In the genomic region with DNA sequence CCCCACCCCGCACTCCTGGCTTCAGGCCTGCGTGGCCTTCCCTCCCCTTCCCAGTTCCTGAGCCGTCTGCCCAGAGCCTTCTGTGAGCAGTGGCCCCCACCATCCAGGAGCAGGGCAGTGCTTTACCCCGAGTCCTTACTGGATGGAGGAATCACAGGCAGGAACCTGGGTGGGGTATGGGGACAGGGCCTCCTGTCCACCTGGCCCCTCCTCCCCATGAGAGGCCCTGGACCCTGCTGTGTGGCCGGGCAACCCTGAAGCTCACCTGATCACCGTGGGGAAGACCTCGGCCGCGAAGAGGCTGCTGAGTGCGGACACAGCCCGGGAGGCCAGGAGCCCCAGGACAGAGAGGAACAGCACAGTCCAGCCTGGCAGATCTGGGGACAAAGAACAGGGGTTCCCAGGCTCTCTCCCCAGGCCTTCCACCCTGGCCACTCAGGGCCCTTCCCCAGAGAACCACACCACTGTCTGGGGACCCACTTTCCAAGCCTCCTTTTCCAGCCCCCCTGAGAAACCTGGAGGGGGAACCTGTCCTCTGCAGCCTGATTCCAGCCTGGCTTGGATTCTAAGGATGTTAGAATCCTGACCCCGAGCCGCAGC, we compare ENCODE assay signal across 1 cellular context.
TF ChIP-seq lines count a peak whose summit lies in the region.

No MANE protein-coding gene starts in this region.

TF ChIP-seq in HepG2, 621 proteins besides CTCF, POLR2A, EP300 and RAD21 (continues in another document):
- TF ChIP-seq TCF7L2 (IDR thresholded peaks at IDR 0.05; ENCODE audit: low read depth, low read length) (no peak), ZNF484 (CRISPR knock-in tag; IDR thresholded peaks at IDR 0.05; ENCODE audit: borderline replicate concordance, low read depth) (peak; percentile 19; the same call in 1 of the 2 replicates), ZNF891 (CRISPR knock-in tag; IDR thresholded peaks at IDR 0.05) (no peak), ZNF629 (CRISPR knock-in tag; conservative IDR thresholded peaks at IDR 0.05) (no peak), ZBTB1 (CRISPR knock-in tag; IDR thresholded peaks at IDR 0.05; ENCODE audit: borderline replicate concordance) (no peak), FOXO1 (CRISPR knock-in tag; IDR thresholded peaks at IDR 0.05) (no peak), ZMAT3 (CRISPR knock-in tag; conservative IDR thresholded peaks at IDR 0.05) (no peak), HNF4G (IDR thresholded peaks at IDR 0.05; ENCODE audit: borderline replicate concordance, low read depth, low read length) (no peak), HNF4G (CRISPR knock-in tag; IDR thresholded peaks at IDR 0.05; ENCODE audit: borderline replicate concordance, low read depth) (0 out of 2 replicates have a peak, but pooled peaks have one; percentile 16), SRF (IDR thresholded peaks at IDR 0.05; ENCODE audit: low read depth, low read length) (no peak), RFX5 (IDR thresholded peaks at IDR 0.05; ENCODE audit: low read depth, low read length) (no peak), ZNF558 (CRISPR knock-in tag; IDR thresholded peaks at IDR 0.05; ENCODE audit: borderline replicate concordance) (no peak), FOSL2 (CRISPR knock-in tag; IDR thresholded peaks at IDR 0.05) (no peak), ZNF547 (CRISPR knock-in tag; IDR thresholded peaks at IDR 0.05) (no peak), ZBTB38 (CRISPR knock-in tag; IDR thresholded peaks at IDR 0.05) (peak; percentile 70; the same call in 1 of the 2 replicates), ZNF12 (CRISPR knock-in tag; IDR thresholded peaks at IDR 0.05) (no peak), ZNF878 (CRISPR knock-in tag; IDR thresholded peaks at IDR 0.05) (no peak), TBL1XR1 (IDR thresholded peaks at IDR 0.05; ENCODE audit: borderline replicate concordance, low read length, partially characterized antibody) (no peak), ZNF782 (CRISPR knock-in tag; IDR thresholded peaks at IDR 0.05; ENCODE audit: borderline replicate concordance) (peak; percentile 7; the same call in 1 of the 2 replicates), ARNT (IDR thresholded peaks at IDR 0.05) (no peak)
- TF ChIP-seq, protein P1, sequence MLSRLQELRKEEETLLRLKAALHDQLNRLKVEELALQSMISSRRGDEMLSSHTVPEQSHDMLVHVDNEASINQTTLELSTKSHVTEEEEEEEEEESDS (CRISPR knock-in tag; IDR thresholded peaks at IDR 0.05; ENCODE audit: borderline replicate concordance): no peak
- TF ChIP-seq, protein P2, sequence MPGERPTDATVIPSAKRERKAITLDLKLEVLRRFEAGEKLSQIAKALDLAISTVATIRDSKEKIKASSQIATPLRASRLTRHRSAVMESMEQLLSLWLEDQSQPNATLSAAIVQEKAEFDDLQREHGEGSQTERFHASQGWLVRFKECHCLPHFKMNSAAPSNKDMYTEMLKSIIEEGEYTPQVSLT (CRISPR knock-in tag; IDR thresholded peaks at IDR 0.05; ENCODE audit: borderline replicate concordance, low read depth): no peak
- TF ChIP-seq, protein P3, sequence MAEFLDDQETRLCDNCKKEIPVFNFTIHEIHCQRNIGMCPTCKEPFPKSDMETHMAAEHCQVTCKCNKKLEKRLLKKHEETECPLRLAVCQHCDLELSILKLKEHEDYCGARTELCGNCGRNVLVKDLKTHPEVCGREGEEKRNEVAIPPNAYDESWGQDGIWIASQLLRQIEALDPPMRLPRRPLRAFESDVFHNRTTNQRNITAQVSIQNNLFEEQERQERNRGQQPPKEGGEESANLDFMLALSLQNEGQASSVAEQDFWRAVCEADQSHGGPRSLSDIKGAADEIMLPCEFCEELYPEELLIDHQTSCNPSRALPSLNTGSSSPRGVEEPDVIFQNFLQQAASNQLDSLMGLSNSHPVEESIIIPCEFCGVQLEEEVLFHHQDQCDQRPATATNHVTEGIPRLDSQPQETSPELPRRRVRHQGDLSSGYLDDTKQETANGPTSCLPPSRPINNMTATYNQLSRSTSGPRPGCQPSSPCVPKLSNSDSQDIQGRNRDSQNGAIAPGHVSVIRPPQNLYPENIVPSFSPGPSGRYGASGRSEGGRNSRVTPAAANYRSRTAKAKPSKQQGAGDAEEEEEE (CRISPR knock-in tag; IDR thresholded peaks at IDR 0.05; ENCODE audit: borderline replicate concordance): no peak
- TF ChIP-seq, protein P4, sequence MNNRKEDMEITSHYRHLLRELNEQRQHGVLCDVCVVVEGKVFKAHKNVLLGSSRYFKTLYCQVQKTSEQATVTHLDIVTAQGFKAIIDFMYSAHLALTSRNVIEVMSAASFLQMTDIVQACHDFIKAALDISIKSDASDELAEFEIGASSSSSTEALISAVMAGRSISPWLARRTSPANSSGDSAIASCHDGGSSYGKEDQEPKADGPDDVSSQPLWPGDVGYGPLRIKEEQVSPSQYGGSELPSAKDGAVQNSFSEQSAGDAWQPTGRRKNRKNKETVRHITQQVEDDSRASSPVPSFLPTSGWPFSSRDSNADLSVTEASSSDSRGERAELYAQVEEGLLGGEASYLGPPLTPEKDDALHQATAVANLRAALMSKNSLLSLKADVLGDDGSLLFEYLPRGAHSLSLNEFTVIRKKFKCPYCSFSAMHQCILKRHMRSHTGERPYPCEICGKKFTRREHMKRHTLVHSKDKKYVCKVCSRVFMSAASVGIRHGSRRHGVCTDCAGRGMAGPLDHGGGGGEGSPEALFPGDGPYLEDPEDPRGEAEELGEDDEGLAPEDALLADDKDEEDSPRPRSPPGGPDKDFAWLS (CRISPR knock-in tag; IDR thresholded peaks at IDR 0.05; ENCODE audit: borderline replicate concordance): no peak
- TF ChIP-seq, protein P5, sequence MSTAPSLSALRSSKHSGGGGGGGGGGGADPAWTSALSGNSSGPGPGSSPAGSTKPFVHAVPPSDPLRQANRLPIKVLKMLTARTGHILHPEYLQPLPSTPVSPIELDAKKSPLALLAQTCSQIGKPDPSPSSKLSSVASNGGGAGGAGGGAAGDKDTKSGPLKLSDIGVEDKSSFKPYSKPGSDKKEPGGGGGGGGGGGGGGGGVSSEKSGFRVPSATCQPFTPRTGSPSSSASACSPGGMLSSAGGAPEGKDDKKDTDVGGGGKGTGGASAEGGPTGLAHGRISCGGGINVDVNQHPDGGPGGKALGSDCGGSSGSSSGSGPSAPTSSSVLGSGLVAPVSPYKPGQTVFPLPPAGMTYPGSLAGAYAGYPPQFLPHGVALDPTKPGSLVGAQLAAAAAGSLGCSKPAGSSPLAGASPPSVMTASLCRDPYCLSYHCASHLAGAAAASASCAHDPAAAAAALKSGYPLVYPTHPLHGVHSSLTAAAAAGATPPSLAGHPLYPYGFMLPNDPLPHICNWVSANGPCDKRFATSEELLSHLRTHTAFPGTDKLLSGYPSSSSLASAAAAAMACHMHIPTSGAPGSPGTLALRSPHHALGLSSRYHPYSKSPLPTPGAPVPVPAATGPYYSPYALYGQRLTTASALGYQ (CRISPR knock-in tag; IDR thresholded peaks at IDR 0.05): no peak
- TF ChIP-seq, protein P6, sequence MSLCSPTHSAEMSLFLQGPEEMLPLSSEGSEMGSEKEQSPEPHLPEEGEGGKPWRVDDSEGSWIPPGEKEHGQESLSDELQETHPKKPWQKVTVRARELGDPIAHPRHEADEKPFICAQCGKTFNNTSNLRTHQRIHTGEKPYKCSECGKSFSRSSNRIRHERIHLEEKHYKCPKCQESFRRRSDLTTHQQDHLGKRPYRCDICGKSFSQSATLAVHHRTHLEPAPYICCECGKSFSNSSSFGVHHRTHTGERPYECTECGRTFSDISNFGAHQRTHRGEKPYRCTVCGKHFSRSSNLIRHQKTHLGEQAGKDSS (CRISPR knock-in tag; IDR thresholded peaks at IDR 0.05; ENCODE audit: borderline replicate concordance, low read depth): 0 out of 2 replicates have a peak, but pooled peaks have one; percentile 22
- TF ChIP-seq, protein P7, sequence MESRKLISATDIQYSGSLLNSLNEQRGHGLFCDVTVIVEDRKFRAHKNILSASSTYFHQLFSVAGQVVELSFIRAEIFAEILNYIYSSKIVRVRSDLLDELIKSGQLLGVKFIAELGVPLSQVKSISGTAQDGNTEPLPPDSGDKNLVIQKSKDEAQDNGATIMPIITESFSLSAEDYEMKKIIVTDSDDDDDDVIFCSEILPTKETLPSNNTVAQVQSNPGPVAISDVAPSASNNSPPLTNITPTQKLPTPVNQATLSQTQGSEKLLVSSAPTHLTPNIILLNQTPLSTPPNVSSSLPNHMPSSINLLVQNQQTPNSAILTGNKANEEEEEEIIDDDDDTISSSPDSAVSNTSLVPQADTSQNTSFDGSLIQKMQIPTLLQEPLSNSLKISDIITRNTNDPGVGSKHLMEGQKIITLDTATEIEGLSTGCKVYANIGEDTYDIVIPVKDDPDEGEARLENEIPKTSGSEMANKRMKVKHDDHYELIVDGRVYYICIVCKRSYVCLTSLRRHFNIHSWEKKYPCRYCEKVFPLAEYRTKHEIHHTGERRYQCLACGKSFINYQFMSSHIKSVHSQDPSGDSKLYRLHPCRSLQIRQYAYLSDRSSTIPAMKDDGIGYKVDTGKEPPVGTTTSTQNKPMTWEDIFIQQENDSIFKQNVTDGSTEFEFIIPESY (CRISPR knock-in tag; IDR thresholded peaks at IDR 0.05): peak; percentile 36; the same call in 1 of the 2 replicates
- TF ChIP-seq, protein P8, sequence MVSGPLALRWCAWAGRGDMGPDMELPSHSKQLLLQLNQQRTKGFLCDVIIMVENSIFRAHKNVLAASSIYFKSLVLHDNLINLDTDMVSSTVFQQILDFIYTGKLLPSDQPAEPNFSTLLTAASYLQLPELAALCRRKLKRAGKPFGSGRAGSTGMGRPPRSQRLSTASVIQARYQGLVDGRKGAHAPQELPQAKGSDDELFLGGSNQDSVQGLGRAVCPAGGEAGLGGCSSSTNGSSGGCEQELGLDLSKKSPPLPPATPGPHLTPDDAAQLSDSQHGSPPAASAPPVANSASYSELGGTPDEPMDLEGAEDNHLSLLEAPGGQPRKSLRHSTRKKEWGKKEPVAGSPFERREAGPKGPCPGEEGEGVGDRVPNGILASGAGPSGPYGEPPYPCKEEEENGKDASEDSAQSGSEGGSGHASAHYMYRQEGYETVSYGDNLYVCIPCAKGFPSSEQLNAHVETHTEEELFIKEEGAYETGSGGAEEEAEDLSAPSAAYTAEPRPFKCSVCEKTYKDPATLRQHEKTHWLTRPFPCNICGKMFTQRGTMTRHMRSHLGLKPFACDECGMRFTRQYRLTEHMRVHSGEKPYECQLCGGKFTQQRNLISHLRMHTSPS (CRISPR knock-in tag; IDR thresholded peaks at IDR 0.05; ENCODE audit: low read depth): no peak
- TF ChIP-seq, protein P9, sequence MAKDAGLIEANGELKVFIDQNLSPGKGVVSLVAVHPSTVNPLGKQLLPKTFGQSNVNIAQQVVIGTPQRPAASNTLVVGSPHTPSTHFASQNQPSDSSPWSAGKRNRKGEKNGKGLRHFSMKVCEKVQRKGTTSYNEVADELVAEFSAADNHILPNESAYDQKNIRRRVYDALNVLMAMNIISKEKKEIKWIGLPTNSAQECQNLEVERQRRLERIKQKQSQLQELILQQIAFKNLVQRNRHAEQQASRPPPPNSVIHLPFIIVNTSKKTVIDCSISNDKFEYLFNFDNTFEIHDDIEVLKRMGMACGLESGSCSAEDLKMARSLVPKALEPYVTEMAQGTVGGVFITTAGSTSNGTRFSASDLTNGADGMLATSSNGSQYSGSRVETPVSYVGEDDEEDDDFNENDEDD (CRISPR knock-in tag; IDR thresholded peaks at IDR 0.05; ENCODE audit: borderline replicate concordance): no peak
- TF ChIP-seq, protein P10, sequence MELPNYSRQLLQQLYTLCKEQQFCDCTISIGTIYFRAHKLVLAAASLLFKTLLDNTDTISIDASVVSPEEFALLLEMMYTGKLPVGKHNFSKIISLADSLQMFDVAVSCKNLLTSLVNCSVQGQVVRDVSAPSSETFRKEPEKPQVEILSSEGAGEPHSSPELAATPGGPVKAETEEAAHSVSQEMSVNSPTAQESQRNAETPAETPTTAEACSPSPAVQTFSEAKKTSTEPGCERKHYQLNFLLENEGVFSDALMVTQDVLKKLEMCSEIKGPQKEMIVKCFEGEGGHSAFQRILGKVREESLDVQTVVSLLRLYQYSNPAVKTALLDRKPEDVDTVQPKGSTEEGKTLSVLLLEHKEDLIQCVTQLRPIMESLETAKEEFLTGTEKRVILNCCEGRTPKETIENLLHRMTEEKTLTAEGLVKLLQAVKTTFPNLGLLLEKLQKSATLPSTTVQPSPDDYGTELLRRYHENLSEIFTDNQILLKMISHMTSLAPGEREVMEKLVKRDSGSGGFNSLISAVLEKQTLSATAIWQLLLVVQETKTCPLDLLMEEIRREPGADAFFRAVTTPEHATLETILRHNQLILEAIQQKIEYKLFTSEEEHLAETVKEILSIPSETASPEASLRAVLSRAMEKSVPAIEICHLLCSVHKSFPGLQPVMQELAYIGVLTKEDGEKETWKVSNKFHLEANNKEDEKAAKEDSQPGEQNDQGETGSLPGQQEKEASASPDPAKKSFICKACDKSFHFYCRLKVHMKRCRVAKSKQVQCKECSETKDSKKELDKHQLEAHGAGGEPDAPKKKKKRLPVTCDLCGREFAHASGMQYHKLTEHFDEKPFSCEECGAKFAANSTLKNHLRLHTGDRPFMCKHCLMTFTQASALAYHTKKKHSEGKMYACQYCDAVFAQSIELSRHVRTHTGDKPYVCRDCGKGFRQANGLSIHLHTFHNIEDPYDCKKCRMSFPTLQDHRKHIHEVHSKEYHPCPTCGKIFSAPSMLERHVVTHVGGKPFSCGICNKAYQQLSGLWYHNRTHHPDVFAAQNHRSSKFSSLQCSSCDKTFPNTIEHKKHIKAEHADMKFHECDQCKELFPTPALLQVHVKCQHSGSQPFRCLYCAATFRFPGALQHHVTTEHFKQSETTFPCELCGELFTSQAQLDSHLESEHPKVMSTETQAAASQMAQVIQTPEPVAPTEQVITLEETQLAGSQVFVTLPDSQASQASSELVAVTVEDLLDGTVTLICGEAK (IDR thresholded peaks at IDR 0.05): no peak
- TF ChIP-seq, protein P10 (CRISPR knock-in tag; IDR thresholded peaks at IDR 0.05): no peak
